1 cellular context compared by ENCODE assay signal in the genomic region with DNA sequence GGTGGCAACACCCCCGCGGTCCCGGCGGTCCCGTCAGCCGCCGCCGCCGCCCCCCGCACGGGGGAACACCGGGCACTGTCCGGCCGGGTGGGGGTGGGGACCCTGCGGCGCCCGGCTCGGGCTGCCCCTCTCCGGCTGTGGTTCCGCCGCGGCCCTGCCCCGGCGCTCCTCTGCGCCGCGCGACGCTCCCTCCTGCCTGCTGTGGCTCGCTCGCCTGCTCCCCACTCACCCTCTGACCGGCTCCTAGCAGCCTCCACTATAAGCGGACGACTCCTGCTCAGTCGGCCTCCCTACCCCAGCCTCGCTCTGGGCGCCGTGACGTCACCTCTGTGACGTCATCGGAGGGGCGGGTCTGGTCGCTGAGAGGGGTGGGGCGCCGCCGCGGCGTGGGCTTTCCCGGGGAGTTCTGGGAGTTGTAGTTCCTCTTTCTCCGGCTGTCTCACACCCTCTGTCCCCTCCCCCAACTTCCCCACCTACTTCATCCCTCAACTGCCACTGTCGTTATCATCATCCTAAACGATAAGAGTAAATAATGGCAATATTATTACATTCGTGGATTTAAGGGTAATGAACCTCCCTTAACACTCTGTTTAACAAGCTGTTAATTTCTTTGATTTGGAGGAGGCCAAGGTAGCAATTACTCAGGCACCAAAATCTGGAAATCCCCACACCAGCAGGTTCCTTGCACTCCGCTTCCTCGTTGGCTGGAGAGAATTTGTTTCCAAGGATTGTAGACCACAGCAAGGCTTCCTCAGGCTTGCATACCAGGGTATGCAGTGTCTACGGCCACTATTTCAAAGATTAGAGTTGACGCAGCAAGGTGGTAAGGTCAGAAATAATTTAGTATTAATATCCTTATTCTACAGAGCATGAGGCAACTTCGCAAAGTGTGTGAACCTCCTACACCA.
TF ChIP-seq lines count a peak whose summit lies in the region.

A gene (minus strand): TSS at position 308 of the 908 bp plus-strand sequence. CDS start 405 bp downstream, outside the sequence.

TF ChIP-seq in K562, 482 proteins besides CTCF, POLR2A, EP300 and RAD21 (continued from another document and continues in another):
- TF ChIP-seq, protein P1, sequence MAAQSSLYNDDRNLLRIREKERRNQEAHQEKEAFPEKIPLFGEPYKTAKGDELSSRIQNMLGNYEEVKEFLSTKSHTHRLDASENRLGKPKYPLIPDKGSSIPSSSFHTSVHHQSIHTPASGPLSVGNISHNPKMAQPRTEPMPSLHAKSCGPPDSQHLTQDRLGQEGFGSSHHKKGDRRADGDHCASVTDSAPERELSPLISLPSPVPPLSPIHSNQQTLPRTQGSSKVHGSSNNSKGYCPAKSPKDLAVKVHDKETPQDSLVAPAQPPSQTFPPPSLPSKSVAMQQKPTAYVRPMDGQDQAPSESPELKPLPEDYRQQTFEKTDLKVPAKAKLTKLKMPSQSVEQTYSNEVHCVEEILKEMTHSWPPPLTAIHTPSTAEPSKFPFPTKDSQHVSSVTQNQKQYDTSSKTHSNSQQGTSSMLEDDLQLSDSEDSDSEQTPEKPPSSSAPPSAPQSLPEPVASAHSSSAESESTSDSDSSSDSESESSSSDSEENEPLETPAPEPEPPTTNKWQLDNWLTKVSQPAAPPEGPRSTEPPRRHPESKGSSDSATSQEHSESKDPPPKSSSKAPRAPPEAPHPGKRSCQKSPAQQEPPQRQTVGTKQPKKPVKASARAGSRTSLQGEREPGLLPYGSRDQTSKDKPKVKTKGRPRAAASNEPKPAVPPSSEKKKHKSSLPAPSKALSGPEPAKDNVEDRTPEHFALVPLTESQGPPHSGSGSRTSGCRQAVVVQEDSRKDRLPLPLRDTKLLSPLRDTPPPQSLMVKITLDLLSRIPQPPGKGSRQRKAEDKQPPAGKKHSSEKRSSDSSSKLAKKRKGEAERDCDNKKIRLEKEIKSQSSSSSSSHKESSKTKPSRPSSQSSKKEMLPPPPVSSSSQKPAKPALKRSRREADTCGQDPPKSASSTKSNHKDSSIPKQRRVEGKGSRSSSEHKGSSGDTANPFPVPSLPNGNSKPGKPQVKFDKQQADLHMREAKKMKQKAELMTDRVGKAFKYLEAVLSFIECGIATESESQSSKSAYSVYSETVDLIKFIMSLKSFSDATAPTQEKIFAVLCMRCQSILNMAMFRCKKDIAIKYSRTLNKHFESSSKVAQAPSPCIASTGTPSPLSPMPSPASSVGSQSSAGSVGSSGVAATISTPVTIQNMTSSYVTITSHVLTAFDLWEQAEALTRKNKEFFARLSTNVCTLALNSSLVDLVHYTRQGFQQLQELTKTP (IDR thresholded peaks at IDR 0.05; ENCODE audit: low read depth in 1 of 2, partially characterized antibody in 2 of 2) = peak in 1 of 2 experiments; percentile 87
- TF ChIP-seq, protein P2, sequence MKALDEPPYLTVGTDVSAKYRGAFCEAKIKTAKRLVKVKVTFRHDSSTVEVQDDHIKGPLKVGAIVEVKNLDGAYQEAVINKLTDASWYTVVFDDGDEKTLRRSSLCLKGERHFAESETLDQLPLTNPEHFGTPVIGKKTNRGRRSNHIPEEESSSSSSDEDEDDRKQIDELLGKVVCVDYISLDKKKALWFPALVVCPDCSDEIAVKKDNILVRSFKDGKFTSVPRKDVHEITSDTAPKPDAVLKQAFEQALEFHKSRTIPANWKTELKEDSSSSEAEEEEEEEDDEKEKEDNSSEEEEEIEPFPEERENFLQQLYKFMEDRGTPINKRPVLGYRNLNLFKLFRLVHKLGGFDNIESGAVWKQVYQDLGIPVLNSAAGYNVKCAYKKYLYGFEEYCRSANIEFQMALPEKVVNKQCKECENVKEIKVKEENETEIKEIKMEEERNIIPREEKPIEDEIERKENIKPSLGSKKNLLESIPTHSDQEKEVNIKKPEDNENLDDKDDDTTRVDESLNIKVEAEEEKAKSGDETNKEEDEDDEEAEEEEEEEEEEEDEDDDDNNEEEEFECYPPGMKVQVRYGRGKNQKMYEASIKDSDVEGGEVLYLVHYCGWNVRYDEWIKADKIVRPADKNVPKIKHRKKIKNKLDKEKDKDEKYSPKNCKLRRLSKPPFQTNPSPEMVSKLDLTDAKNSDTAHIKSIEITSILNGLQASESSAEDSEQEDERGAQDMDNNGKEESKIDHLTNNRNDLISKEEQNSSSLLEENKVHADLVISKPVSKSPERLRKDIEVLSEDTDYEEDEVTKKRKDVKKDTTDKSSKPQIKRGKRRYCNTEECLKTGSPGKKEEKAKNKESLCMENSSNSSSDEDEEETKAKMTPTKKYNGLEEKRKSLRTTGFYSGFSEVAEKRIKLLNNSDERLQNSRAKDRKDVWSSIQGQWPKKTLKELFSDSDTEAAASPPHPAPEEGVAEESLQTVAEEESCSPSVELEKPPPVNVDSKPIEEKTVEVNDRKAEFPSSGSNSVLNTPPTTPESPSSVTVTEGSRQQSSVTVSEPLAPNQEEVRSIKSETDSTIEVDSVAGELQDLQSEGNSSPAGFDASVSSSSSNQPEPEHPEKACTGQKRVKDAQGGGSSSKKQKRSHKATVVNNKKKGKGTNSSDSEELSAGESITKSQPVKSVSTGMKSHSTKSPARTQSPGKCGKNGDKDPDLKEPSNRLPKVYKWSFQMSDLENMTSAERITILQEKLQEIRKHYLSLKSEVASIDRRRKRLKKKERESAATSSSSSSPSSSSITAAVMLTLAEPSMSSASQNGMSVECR (CRISPR knock-in tag; IDR thresholded peaks at IDR 0.05) = peak; percentile 95
- TF ChIP-seq LARP7 (IDR thresholded peaks at IDR 0.05) (no peak), FOXA3 (CRISPR knock-in tag; conservative IDR thresholded peaks at IDR 0.05 in 1 of 2, IDR thresholded peaks at IDR 0.05 in 1 of 2) (peak in 1 of 2 experiments; percentile 75; a peak in 2 of 4 replicates), ZNF197 (CRISPR knock-in tag; IDR thresholded peaks at IDR 0.05; ENCODE audit: low read depth) (peak; percentile 31; the same call in 1 of the 2 replicates), PHB (CRISPR knock-in tag; IDR thresholded peaks at IDR 0.05) (no peak; the same call in 1 of the 2 replicates), NFE2L1 (tag; IDR thresholded peaks at IDR 0.05; ENCODE audit: borderline replicate concordance, low read depth) (no peak), ZNF239 (CRISPR knock-in tag; IDR thresholded peaks at IDR 0.05) (no peak; the same call in 1 of the 2 replicates), RCOR1 (IDR thresholded peaks at IDR 0.05; ENCODE audit: borderline replicate concordance in 1 of 2, low read depth in 2 of 2, low read length in 2 of 2) (peak in 1 of 2 experiments; percentile 48; a peak in 1 of 4 replicates), SAP30 (IDR thresholded peaks at IDR 0.05; ENCODE audit: borderline replicate concordance, insufficient read depth, low read depth, low read length, poor library complexity, severe bottlenecking) (peak; percentile 86), SRSF7 (optimal IDR thresholded peaks at IDR 0.05; ENCODE audit: low read depth, low read length) (no peak), ZNF785 (CRISPR knock-in tag; IDR thresholded peaks at IDR 0.05) (no peak), THRAP3 (IDR thresholded peaks at IDR 0.05; ENCODE audit: borderline replicate concordance) (no peak), HNRNPL (IDR thresholded peaks at IDR 0.05; ENCODE audit: low read depth, low read length) (peak; percentile 71; the same call in 1 of the 2 replicates), CBX2 (IDR thresholded peaks at IDR 0.05; ENCODE audit: insufficient read depth, low read length, poor library complexity, severe bottlenecking) (no peak), ZSCAN29 (IDR thresholded peaks at IDR 0.05) (no peak), ESRRA (IDR thresholded peaks at IDR 0.05; ENCODE audit: borderline replicate concordance, low read depth) (0 out of 2 replicates have a peak, but pooled peaks have one; percentile 77), HDAC8 (tag; IDR thresholded peaks at IDR 0.05) (peak; percentile 79; the same call in 1 of the 2 replicates), ZNF253 (CRISPR knock-in tag; conservative IDR thresholded peaks at IDR 0.05) (no peak), ZNF75A (CRISPR knock-in tag; IDR thresholded peaks at IDR 0.05) (0 out of 2 replicates have a peak, but pooled peaks have one; percentile 65), ZNF23 (CRISPR knock-in tag; IDR thresholded peaks at IDR 0.05) (no peak), ZNF668 (CRISPR knock-in tag; IDR thresholded peaks at IDR 0.05) (peak; percentile 68; the same call in 1 of the 2 replicates), CBFA2T3 (IDR thresholded peaks at IDR 0.05) (peak; percentile 32), NELFE (IDR thresholded peaks at IDR 0.05; ENCODE audit: insufficient read depth, insufficient read length) (no peak), XRCC4 (IDR thresholded peaks at IDR 0.05; ENCODE audit: extremely low read depth, insufficient read depth, insufficient read length) (no peak), BRF1 (IDR thresholded peaks at IDR 0.05; ENCODE audit: borderline replicate concordance, extremely low read depth, insufficient read length) (no peak), PHF21A (IDR thresholded peaks at IDR 0.05; ENCODE audit: borderline replicate concordance, low read depth) (no peak), ZNF174 (CRISPR knock-in tag; IDR thresholded peaks at IDR 0.05) (no peak), CBX1 (IDR thresholded peaks at IDR 0.05; ENCODE audit: low read depth) (peak; percentile 89), CREM (IDR thresholded peaks at IDR 0.05; ENCODE audit: low read depth) (peak; percentile 99), SMARCE1 (IDR thresholded peaks at IDR 0.05) (peak; percentile 39; the same call in 1 of the 2 replicates), RBBP5 (IDR thresholded peaks at IDR 0.05; ENCODE audit: borderline replicate concordance, insufficient read depth, low read length, poor library complexity, severe bottlenecking) (peak; percentile 95)
- TF ChIP-seq, protein P3, sequence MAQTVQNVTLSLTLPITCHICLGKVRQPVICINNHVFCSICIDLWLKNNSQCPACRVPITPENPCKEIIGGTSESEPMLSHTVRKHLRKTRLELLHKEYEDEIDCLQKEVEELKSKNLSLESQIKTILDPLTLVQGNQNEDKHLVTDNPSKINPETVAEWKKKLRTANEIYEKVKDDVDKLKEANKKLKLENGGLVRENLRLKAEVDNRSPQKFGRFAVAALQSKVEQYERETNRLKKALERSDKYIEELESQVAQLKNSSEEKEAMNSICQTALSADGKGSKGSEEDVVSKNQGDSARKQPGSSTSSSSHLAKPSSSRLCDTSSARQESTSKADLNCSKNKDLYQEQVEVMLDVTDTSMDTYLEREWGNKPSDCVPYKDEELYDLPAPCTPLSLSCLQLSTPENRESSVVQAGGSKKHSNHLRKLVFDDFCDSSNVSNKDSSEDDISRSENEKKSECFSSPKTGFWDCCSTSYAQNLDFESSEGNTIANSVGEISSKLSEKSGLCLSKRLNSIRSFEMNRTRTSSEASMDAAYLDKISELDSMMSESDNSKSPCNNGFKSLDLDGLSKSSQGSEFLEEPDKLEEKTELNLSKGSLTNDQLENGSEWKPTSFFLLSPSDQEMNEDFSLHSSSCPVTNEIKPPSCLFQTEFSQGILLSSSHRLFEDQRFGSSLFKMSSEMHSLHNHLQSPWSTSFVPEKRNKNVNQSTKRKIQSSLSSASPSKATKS (CRISPR knock-in tag; IDR thresholded peaks at IDR 0.05) = no peak
- TF ChIP-seq, protein P4, sequence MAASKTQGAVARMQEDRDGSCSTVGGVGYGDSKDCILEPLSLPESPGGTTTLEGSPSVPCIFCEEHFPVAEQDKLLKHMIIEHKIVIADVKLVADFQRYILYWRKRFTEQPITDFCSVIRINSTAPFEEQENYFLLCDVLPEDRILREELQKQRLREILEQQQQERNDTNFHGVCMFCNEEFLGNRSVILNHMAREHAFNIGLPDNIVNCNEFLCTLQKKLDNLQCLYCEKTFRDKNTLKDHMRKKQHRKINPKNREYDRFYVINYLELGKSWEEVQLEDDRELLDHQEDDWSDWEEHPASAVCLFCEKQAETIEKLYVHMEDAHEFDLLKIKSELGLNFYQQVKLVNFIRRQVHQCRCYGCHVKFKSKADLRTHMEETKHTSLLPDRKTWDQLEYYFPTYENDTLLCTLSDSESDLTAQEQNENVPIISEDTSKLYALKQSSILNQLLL (CRISPR knock-in tag; IDR thresholded peaks at IDR 0.05; ENCODE audit: borderline replicate concordance) = no peak
- TF ChIP-seq, protein P5, sequence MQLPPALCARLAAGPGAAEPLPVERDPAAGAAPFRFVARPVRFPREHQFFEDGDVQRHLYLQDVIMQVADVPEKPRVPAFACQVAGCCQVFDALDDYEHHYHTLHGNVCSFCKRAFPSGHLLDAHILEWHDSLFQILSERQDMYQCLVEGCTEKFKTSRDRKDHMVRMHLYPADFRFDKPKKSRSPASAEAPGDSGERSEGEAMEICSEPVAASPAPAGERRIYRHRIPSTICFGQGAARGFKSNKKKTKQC (CRISPR knock-in tag; IDR thresholded peaks at IDR 0.05) = peak; percentile 81
- TF ChIP-seq, protein P6, sequence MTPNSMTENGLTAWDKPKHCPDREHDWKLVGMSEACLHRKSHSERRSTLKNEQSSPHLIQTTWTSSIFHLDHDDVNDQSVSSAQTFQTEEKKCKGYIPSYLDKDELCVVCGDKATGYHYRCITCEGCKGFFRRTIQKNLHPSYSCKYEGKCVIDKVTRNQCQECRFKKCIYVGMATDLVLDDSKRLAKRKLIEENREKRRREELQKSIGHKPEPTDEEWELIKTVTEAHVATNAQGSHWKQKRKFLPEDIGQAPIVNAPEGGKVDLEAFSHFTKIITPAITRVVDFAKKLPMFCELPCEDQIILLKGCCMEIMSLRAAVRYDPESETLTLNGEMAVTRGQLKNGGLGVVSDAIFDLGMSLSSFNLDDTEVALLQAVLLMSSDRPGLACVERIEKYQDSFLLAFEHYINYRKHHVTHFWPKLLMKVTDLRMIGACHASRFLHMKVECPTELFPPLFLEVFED (CRISPR knock-in tag; conservative IDR thresholded peaks at IDR 0.05) = peak; percentile 87
- TF ChIP-seq, protein P7, sequence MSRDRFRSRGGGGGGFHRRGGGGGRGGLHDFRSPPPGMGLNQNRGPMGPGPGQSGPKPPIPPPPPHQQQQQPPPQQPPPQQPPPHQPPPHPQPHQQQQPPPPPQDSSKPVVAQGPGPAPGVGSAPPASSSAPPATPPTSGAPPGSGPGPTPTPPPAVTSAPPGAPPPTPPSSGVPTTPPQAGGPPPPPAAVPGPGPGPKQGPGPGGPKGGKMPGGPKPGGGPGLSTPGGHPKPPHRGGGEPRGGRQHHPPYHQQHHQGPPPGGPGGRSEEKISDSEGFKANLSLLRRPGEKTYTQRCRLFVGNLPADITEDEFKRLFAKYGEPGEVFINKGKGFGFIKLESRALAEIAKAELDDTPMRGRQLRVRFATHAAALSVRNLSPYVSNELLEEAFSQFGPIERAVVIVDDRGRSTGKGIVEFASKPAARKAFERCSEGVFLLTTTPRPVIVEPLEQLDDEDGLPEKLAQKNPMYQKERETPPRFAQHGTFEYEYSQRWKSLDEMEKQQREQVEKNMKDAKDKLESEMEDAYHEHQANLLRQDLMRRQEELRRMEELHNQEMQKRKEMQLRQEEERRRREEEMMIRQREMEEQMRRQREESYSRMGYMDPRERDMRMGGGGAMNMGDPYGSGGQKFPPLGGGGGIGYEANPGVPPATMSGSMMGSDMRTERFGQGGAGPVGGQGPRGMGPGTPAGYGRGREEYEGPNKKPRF (IDR thresholded peaks at IDR 0.05; ENCODE audit: low read depth, low read length) = no peak
